ENCODE assay signal across 21 cellular contexts in the genomic region with DNA sequence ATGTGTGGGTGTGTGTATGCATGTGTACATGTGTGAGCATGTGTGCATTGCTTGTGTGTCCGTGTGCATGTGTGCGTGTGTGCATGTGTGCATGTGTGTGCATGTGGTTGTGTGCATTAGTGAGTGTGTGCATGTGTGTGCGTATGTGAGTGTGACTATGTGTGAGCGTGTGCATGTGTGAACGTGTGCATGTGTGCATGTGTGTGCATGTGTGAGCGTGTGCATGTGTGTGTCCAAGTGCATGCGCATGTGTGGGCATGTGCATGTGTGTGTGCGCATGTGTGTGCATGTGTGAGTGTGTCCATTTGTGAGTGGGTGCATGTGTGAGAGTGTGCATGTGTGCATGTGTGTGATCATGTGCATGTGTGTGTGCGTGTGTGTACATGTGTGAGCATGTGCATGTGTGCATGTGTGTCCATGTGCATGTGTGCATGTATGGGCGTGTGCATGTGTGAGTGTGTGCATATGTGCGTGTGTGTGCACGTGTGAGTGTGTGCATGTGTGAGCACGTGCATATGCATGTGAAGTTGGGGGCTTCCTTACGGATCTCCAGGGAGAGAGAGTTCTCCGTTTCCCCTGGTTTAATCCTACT.
A peak's percentile ranks its signal among the peaks of the same experiment; 100 is the strongest.
DNase-seq lines count a peak whose midpoint lies in the region; ATAC-seq, FAIRE-seq and TF ChIP-seq lines count a peak whose summit lies in the region.
"Had no signal": no experiment of that assay in that cellular context is flagged by ENCODE, and none has a peak within 500 bp of the region (broad histone marks: within the 10 kb centered on the region; RNA-seq: fewer than 3 reads in every experiment).

No MANE protein-coding gene starts in this region.

- no peak for DNase-seq in WTC11 (ENCODE audit: low spot score)
- DNase-seq in endothelial cell of umbilical vein (ENCODE audit: low read depth, low spot score), result no peak
- no peak for DNase-seq in progenitor cell of endocrine pancreas (ENCODE audit: low spot score, unreplicated experiment)
- no peak for DNase-seq in stimulated activated CD4-positive, alpha-beta T cell treated with anti-CD3 and anti-CD28 coated beads, Interleukin-2, amount 100 ng/mL, for 24 hours
- DNase-seq in NCI-H1105 (lab: John Stamatoyannopoulos, UW), result no peak
- DNase-seq: DMS53, GF-D8, GM23248, Kasumi-1, NCI-H1694 treated with DMSO at 0.1 percent for 48 hours, NCI-H2081 treated with DMSO at 0.1 percent for 48 hours, NCI-H2171 treated with DMSO at 0.1 percent for 48 hours, NCI-H524 treated with DMSO at 0.1 percent for 48 hours, NCI-H82, Peyer's patch, SJCRH30 had no signal

- FAIRE-seq in endothelial cell of umbilical vein (lab: Jason Lieb, UNC), result no peak
- FAIRE-seq: A204.1, D721Med had no signal

- H3K4me3 Mint-ChIP-seq in WTC11, result no peak overlapping the region
- H3K4me3 Mint-ChIP-seq in progenitor cell of endocrine pancreas (ENCODE audit: low read depth), result no peak overlapping the region

- H3K27ac ChIP-seq in BLaER1 treated with 17β-estradiol and CSF1 and Interleukin-3, amounts not matched to agents 10 nM and 100 nM, result no peak overlapping the region
- H3K27ac ChIP-seq in endothelial cell of umbilical vein (ENCODE audit: insufficient read depth, low read depth, low read length), result no peak overlapping the region
- H3K27ac ChIP-seq: GM23248, Peyer's patch, SJCRH30 had no signal

- peaks cover 18% of the 10 kb centered on the region for H3K36me3 Mint-ChIP-seq in WTC11
- H3K36me3 Mint-ChIP-seq in progenitor cell of endocrine pancreas (ENCODE audit: insufficient read depth), result no peaks in the 10 kb centered on the region

- intact Hi-C loops in endothelial cell of umbilical vein (cut with micrococcal nuclease), result no loop called here

- H2AFZ ChIP-seq in endothelial cell of umbilical vein (ENCODE audit: low read depth, low read length), result no peak overlapping the region
- H2AFZ ChIP-seq: GM23248 had no signal

- H3K4me3 ChIP-seq in BLaER1 treated with 17β-estradiol and CSF1 and Interleukin-3, amounts not matched to agents 10 nM and 100 nM, result no peak overlapping the region
- H3K4me3 ChIP-seq in endothelial cell of umbilical vein (replicated peaks in 1 of 3; ENCODE audit: insufficient read depth in 1 of 3, low read depth in 1 of 3, low read length in 3 of 3), result no peak overlapping the region
- H3K4me3 ChIP-seq: GM23248, Peyer's patch, SJCRH30 had no signal

- peak overlapping the region in 8 of 11 experiments; percentile 42 to 78 (median 70); a peak in 10 of 22 replicates for H3K4me2 ChIP-seq in BLaER1 treated with 17β-estradiol and CSF1 and Interleukin-3, amounts not matched to agents 10 nM and 100 nM
- no peak overlapping the region for H3K4me2 ChIP-seq in endothelial cell of umbilical vein (ENCODE audit: insufficient read depth, low read length)

- H3K9me3 Mint-ChIP-seq in WTC11 (peaks cover 20% of the 10 kb centered on the region), progenitor cell of endocrine pancreas (ENCODE audit: low read depth) (peaks cover 6% of the 10 kb centered on the region)

- peaks cover 0 to 12% (median 0%) of the 10 kb centered on the region in 11 experiments; a peak in 6 of 22 replicates for H3K9me3 ChIP-seq in BLaER1 treated with 17β-estradiol and CSF1 and Interleukin-3, amounts not matched to agents 10 nM and 100 nM (replicated peaks in 1 of 11)
- no peaks in the 10 kb centered on the region for H3K9me3 ChIP-seq in endothelial cell of umbilical vein (replicated peaks; ENCODE audit: control insufficient read depth, insufficient read depth, low read length)
- H3K9me3 ChIP-seq: Peyer's patch, SJCRH30 had no signal

- H3K36me3 ChIP-seq in BLaER1 treated with 17β-estradiol and CSF1 and Interleukin-3, amounts not matched to agents 10 nM and 100 nM, result no peaks in the 10 kb centered on the region
- H3K36me3 ChIP-seq in endothelial cell of umbilical vein (ENCODE audit: control insufficient read depth in 2 of 2, extremely low read depth in 1 of 2, insufficient read depth in 2 of 2, low read length in 2 of 2), result no peaks in the 10 kb centered on the region
- H3K36me3 ChIP-seq: Peyer's patch, SJCRH30 had no signal

- H3K79me2 ChIP-seq in endothelial cell of umbilical vein (ENCODE audit: control insufficient read depth, insufficient read depth, low read length), result no peaks in the 10 kb centered on the region

- ATAC-seq in WTC11, result no peak
- ATAC-seq in GM21717 (IDR thresholded peaks at IDR 0.05; ENCODE audit: unreplicated experiment), result no peak
- ATAC-seq: HCT116 had no signal

- no peak overlapping the region; a peak in 1 of 22 replicates for H3K9ac ChIP-seq in BLaER1 treated with 17β-estradiol and CSF1 and Interleukin-3, amounts not matched to agents 10 nM and 100 nM
- H3K9ac ChIP-seq in endothelial cell of umbilical vein (replicated peaks; ENCODE audit: extremely low read depth, insufficient read depth, low read length), result no peak overlapping the region
- H3K9ac ChIP-seq: GM23248 had no signal

- no peaks in the 10 kb centered on the region; the same call in none of the 2 replicates for H3K27me3 Mint-ChIP-seq in WTC11 (ENCODE audit: low read depth)
- peaks cover 24% of the 10 kb centered on the region for H3K27me3 Mint-ChIP-seq in progenitor cell of endocrine pancreas

- no peak for TF ChIP-seq POLR2A in endothelial cell of umbilical vein (IDR thresholded peaks at IDR 0.05; ENCODE audit: low read depth, low read length)

- dilution Hi-C loops in endothelial cell of umbilical vein (cut with MboI; ENCODE audit: extremely low pct_ligation_motif_present, low sequenced_read_pairs), result no loop called here

- no TSS peak for BruUV-seq in endothelial cell of umbilical vein (replicated peaks; lab: Mats Ljungman, UMichigan)

- POLR2A ChIA-PET in WTC11 (lab: Charles Lee) (no interaction called here), endothelial cell of umbilical vein (lab: Charles Lee) (no interaction called here)

- H3K27ac Mint-ChIP-seq in WTC11, result peak overlapping the region; percentile 76; the same call in 1 of the 2 replicates
- H3K27ac Mint-ChIP-seq in progenitor cell of endocrine pancreas, result peak overlapping the region; percentile 67

- no peaks in the 10 kb centered on the region for H3K9me1 ChIP-seq in endothelial cell of umbilical vein (replicated peaks; ENCODE audit: control insufficient read depth, extremely low read depth, insufficient read depth, low read length)

- no peaks in the 10 kb centered on the region for H4K20me1 ChIP-seq in BLaER1 treated with 17β-estradiol and CSF1 and Interleukin-3, amounts not matched to agents 10 nM and 100 nM
- no peaks in the 10 kb centered on the region for H4K20me1 ChIP-seq in endothelial cell of umbilical vein (replicated peaks; ENCODE audit: control insufficient read depth, extremely low read depth, insufficient read depth, low read length)

- no peaks in the 10 kb centered on the region for H3K4me1 Mint-ChIP-seq in WTC11
- H3K4me1 Mint-ChIP-seq in progenitor cell of endocrine pancreas (ENCODE audit: low read depth), result no peaks in the 10 kb centered on the region

- H3K4me1 ChIP-seq in BLaER1 treated with 17β-estradiol and CSF1 and Interleukin-3, amounts not matched to agents 10 nM and 100 nM, result peaks cover 7 to 56% (median 45%) of the 10 kb centered on the region in 10 experiments
- H3K4me1 ChIP-seq in endothelial cell of umbilical vein (ENCODE audit: control insufficient read depth, extremely low read depth, insufficient read depth, low read length), result no peaks in the 10 kb centered on the region
- H3K4me1 ChIP-seq: Peyer's patch, SJCRH30 had no signal

- no peak for TF ChIP-seq CTCF in WTC11 (IDR thresholded peaks at IDR 0.05)
- TF ChIP-seq CTCF in endothelial cell of umbilical vein (IDR thresholded peaks at IDR 0.05; ENCODE audit: extremely low read depth in 1 of 2, insufficient read depth in 1 of 2, low read depth in 1 of 2, low read length in 2 of 2), result no peak
- TF ChIP-seq CTCF in progenitor cell of endocrine pancreas (IDR thresholded peaks at IDR 0.05; ENCODE audit: unreplicated experiment), result no peak

- peaks cover 0 to 7% (median 0%) of the 10 kb centered on the region in 11 experiments; a peak in 1 of 22 replicates for H3K27me3 ChIP-seq in BLaER1 treated with 17β-estradiol and CSF1 and Interleukin-3, amounts not matched to agents 10 nM and 100 nM
- H3K27me3 ChIP-seq in endothelial cell of umbilical vein (ENCODE audit: control insufficient read depth in 2 of 2, insufficient read depth in 2 of 2, low read length in 2 of 2), result peaks cover 0 to 3% of the 10 kb centered on the region in 2 experiments
- H3K27me3 ChIP-seq: Peyer's patch, SJCRH30 had no signal

- CTCF ChIA-PET in WTC11 (lab: Charles Lee), result interaction anchor here (1.2 to 3.2 kb wide), 5 partner anchors 8 to 539 kb away, joined by 4 to 28 read pairs (median 10); no protein-coding TSS in a partner anchor
- CTCF ChIA-PET in endothelial cell of umbilical vein (lab: Charles Lee), result interaction anchor here (0.8 kb wide), 1 partner anchor 10 kb away, joined by 4 read pairs; no protein-coding TSS in a partner anchor

TF ChIP-seq in WTC11, 78 proteins besides CTCF, POLR2A, EP300 and RAD21:
- TF ChIP-seq TCF7 (CRISPR knock-in tag; IDR thresholded peaks at IDR 0.05; ENCODE audit: low read depth), result 0 out of 2 replicates have a peak, but pooled peaks have one; percentile 45
- TF ChIP-seq JUN (CRISPR knock-in tag; IDR thresholded peaks at IDR 0.05), result no peak

TF ChIP-seq in endothelial cell of umbilical vein, 7 proteins besides CTCF, POLR2A, EP300 and RAD21:
- TF ChIP-seq, protein P1, sequence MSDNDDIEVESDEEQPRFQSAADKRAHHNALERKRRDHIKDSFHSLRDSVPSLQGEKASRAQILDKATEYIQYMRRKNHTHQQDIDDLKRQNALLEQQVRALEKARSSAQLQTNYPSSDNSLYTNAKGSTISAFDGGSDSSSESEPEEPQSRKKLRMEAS (IDR thresholded peaks at IDR 0.05; ENCODE audit: insufficient read depth, insufficient read length), result peak; percentile 24
- TF ChIP-seq FOS (IDR thresholded peaks at IDR 0.05; ENCODE audit: borderline replicate concordance, insufficient read depth, low read length), result no peak
